In the genomic region with DNA sequence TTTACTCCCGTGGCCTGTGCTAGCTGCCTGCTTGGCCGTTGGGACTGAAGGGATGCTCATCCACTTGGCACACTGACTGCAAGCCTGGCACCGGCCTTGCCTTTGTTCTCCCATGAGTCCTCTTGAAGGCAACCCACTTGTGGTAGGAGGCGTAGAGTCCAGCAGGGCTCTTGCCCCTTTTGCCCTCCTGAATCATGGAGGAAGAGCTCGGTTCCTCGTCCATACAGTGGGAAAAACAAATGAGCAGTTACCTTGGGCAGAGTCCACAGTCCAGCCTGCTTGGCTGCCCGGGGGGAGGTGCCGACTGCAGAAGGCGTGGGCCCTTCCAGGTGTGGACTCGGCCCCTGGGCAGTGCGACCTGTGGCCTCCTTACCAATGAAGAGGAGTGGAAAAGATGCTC, we compare ENCODE assay signal across 25 cellular contexts. TPM values are rescaled to one million over a fixed set of nuclear protein-coding genes. Genes with fewer than 3 reads are reported as not detected.
"Had no signal": no experiment of that assay in that cellular context is flagged by ENCODE, and none has a peak within 500 bp of the region (broad histone marks: within the 10 kb centered on the region; RNA-seq: fewer than 3 reads in every experiment).

No MANE protein-coding gene starts in this region.

- H3K27ac Mint-ChIP-seq: activated CD4-positive, alpha-beta memory T cell treated with anti-CD3 and anti-CD28 coated beads, Interleukin-2, amount 10 ng/mL, durations not matched to agents 7 days and 5 days; activated CD4-positive, alpha-beta T cell treated with anti-CD3 and anti-CD28 coated beads, Interleukin-2, amount 10 ng/mL, durations not matched to agents 24 days and 14 days; activated CD8-positive, alpha-beta memory T cell treated with anti-CD3 and anti-CD28 coated beads, Interleukin-2, amount 10 ng/mL, durations not matched to agents 7 days and 5 days; activated naive CD4-positive, alpha-beta T cell treated with anti-CD3 and anti-CD28 coated beads, Interleukin-2, amount 50 U/mL, for 24 hours; immature natural killer cell; naive thymus-derived CD8-positive, alpha-beta T cell; T-cell; T-helper 2 cell treated with Interferon-gamma antibody and Interleukin-4, amounts not matched to agents 5 μg/mL and 100 μg/mL, for 36 hours had no signal

- H3K36me3 Mint-ChIP-seq: activated CD8-positive, alpha-beta memory T cell treated with anti-CD3 and anti-CD28 coated beads, Interleukin-2, amount 10 ng/mL, durations not matched to agents 7 days and 5 days; activated naive CD4-positive, alpha-beta T cell treated with anti-CD3 and anti-CD28 coated beads, Interleukin-2, amount 50 U/mL, for 24 hours; naive thymus-derived CD8-positive, alpha-beta T cell; T-cell had no signal

- ATAC-seq: activated CD4-positive, CD25-positive, alpha-beta regulatory T cell treated with anti-CD3 and anti-CD28 coated beads, Interleukin-2, amount 50 U/mL, for 24 hours; activated CD8-positive, alpha-beta memory T cell treated with anti-CD3 and anti-CD28 coated beads, Interleukin-2, amount 10 ng/mL, durations not matched to agents 7 days and 5 days; body of pancreas; naive thymus-derived CD8-positive, alpha-beta T cell; sciatic nerve; T-cell had no signal

- H3K4me3 Mint-ChIP-seq: activated CD4-positive, alpha-beta memory T cell treated with anti-CD3 and anti-CD28 coated beads, Interleukin-2, amount 10 ng/mL, durations not matched to agents 7 days and 5 days; activated CD4-positive, alpha-beta T cell treated with anti-CD3 and anti-CD28 coated beads, Interleukin-2, amount 10 ng/mL, durations not matched to agents 24 days and 14 days; activated CD8-positive, alpha-beta memory T cell treated with anti-CD3 and anti-CD28 coated beads, Interleukin-2, amount 10 ng/mL, durations not matched to agents 7 days and 5 days; activated naive CD4-positive, alpha-beta T cell treated with anti-CD3 and anti-CD28 coated beads, Interleukin-2, amount 50 U/mL, for 24 hours; immature natural killer cell; naive thymus-derived CD8-positive, alpha-beta T cell; T-cell; T-helper 2 cell treated with Interferon-gamma antibody and Interleukin-4, amounts not matched to agents 5 μg/mL and 100 μg/mL, for 36 hours had no signal

- H3K27ac ChIP-seq: body of pancreas, ovary, thoracic aorta, upper lobe of left lung, VCaP had no signal

- H3K4me3 ChIP-seq: body of pancreas, ovary, thoracic aorta, upper lobe of left lung had no signal

- H3K9me3 ChIP-seq: body of pancreas, ovary, thoracic aorta, upper lobe of left lung had no signal

- H3K9me3 Mint-ChIP-seq: activated CD4-positive, alpha-beta memory T cell treated with anti-CD3 and anti-CD28 coated beads, Interleukin-2, amount 10 ng/mL, durations not matched to agents 7 days and 5 days; activated naive CD4-positive, alpha-beta T cell treated with anti-CD3 and anti-CD28 coated beads, Interleukin-2, amount 50 U/mL, for 24 hours; immature natural killer cell; T-cell had no signal

- H3K4me1 ChIP-seq: body of pancreas, upper lobe of left lung had no signal

- H3K36me3 ChIP-seq: ovary, thoracic aorta, upper lobe of left lung had no signal

- DNase-seq: activated CD4-positive, alpha-beta memory T cell treated with anti-CD3 and anti-CD28 coated beads, Interleukin-2, amount 10 ng/mL, durations not matched to agents 7 days and 5 days; activated CD4-positive, alpha-beta T cell treated with anti-CD3 and anti-CD28 coated beads, Interleukin-2, amount 10 ng/mL, durations not matched to agents 24 days and 14 days; activated CD8-positive, alpha-beta memory T cell treated with anti-CD3 and anti-CD28 coated beads, Interleukin-2, amount 10 ng/mL, durations not matched to agents 7 days and 5 days; activated gamma-delta T cell treated with Interleukin-2 at 50 U/mL for 16 hours; activated T-cell treated with anti-CD3 and anti-CD28 coated beads for 4 hours; dermis blood vessel endothelial cell; effector CD8-positive, alpha-beta T cell; erythroblast; foreskin fibroblast; immature natural killer cell; naive thymus-derived CD8-positive, alpha-beta T cell; ovary; stimulated activated CD4-positive, alpha-beta T cell treated with anti-CD3 and anti-CD28 coated beads, Interleukin-4, amount 100 ng/mL, for 1 hour; stimulated activated naive CD4-positive, alpha-beta T cell; T-cell; upper lobe of left lung had no signal

- H3K27me3 Mint-ChIP-seq: activated CD4-positive, alpha-beta T cell treated with anti-CD3 and anti-CD28 coated beads, Interleukin-2, amount 10 ng/mL, durations not matched to agents 24 days and 14 days had no signal

- H3K4me1 Mint-ChIP-seq: activated CD4-positive, alpha-beta memory T cell treated with anti-CD3 and anti-CD28 coated beads, Interleukin-2, amount 10 ng/mL, durations not matched to agents 7 days and 5 days; activated CD4-positive, alpha-beta T cell treated with anti-CD3 and anti-CD28 coated beads, Interleukin-2, amount 10 ng/mL, durations not matched to agents 24 days and 14 days; activated CD8-positive, alpha-beta memory T cell treated with anti-CD3 and anti-CD28 coated beads, Interleukin-2, amount 10 ng/mL, durations not matched to agents 7 days and 5 days; activated naive CD4-positive, alpha-beta T cell treated with anti-CD3 and anti-CD28 coated beads, Interleukin-2, amount 50 U/mL, for 24 hours; immature natural killer cell; T-cell had no signal

- H3K27me3 ChIP-seq: body of pancreas, ovary, upper lobe of left lung had no signal

RNA-seq across cellular contexts. Expression of gene B3GAT1, which starts 26.5 kb away (rescaled TPM):
- total RNA-seq: dermis blood vessel endothelial cell, glomerular endothelial cell had no signal
- polyA plus RNA-seq: fibroblast of lung; naive thymus-derived CD8-positive, alpha-beta T cell had no signal
